8 cellular contexts compared by ENCODE assay signal in genomic region chr18:63578357-63578958, GRCh38. TPM values are rescaled to one million over a fixed set of nuclear protein-coding genes. Genes with fewer than 3 reads are reported as not detected.
DNase-seq lines count a peak whose midpoint lies in the region; ATAC-seq and TF ChIP-seq lines count a peak whose summit lies in the region.

No MANE protein-coding gene starts in this region.

- in situ Hi-C loops in ACHN (cut with HindIII; ENCODE audit: low pct_ligation_motif_present, low pct_unique_long_range_greater_than_20kb, low sequenced_read_pairs), result no loop called here

- TF ChIP-seq CTCF in GM10248 (IDR thresholded peaks at IDR 0.05; ENCODE audit: control extremely low read depth, extremely low read depth, low read depth, missing control alignments) (peak; percentile 78), epithelial cell of proximal tubule (conservative IDR thresholded peaks at IDR 0.05; ENCODE audit: low read depth, low read length) (peak; percentile 85), progenitor cell of endocrine pancreas (IDR thresholded peaks at IDR 0.05; ENCODE audit: unreplicated experiment) (peak; percentile 81)

- DNase-seq in ACHN (peak; percentile 31), GM10248 (ENCODE audit: extremely low spot score) (peak; percentile 21), OCI-M1 (lab: John Stamatoyannopoulos, UW) (peak; percentile 67), epithelial cell of proximal tubule (ENCODE audit: low read depth) (peak; percentile 10), progenitor cell of endocrine pancreas (ENCODE audit: low spot score, unreplicated experiment) (peak; percentile 30), cerebellum (ENCODE audit: low spot score) (no peak)
- no peak for DNase-seq in stimulated activated CD4-positive, alpha-beta T cell treated with anti-CD3 and anti-CD28 coated beads, Interleukin-1b, Interleukin-23, amount 100 ng/mL, for 48 hours

- H3K4me1 Mint-ChIP-seq in progenitor cell of endocrine pancreas (ENCODE audit: low read depth), result no peaks in the 10 kb centered on the region

- H3K4me3 Mint-ChIP-seq in progenitor cell of endocrine pancreas (ENCODE audit: low read depth), result no peak overlapping the region

- no peak overlapping the region for H3K27ac Mint-ChIP-seq in progenitor cell of endocrine pancreas

- H3K4me3 ChIP-seq in epithelial cell of proximal tubule (ENCODE audit: low read depth, low read length), result no peak overlapping the region

- CTCF ChIA-PET in GM10248 (lab: Yijun Ruan, JAX), result interaction anchor here (0.7 to 11.1 kb wide), 23 partner anchors 9 to 570 kb away, joined by 3 to 179 read pairs (median 6); partner anchors contain the start of gene SERPINB13

- H3K36me3 Mint-ChIP-seq in progenitor cell of endocrine pancreas (ENCODE audit: insufficient read depth), result no peaks in the 10 kb centered on the region

- POLR2A ChIA-PET in GM10248 (lab: Yijun Ruan, JAX), result no interaction called here

- no peaks in the 10 kb centered on the region for H3K9me3 Mint-ChIP-seq in progenitor cell of endocrine pancreas (ENCODE audit: low read depth)

- no peaks in the 10 kb centered on the region for H3K27me3 Mint-ChIP-seq in progenitor cell of endocrine pancreas

- peak; percentile 64 for ATAC-seq in HG03432 (IDR thresholded peaks at IDR 0.05; ENCODE audit: unreplicated experiment)

RNA-seq across cellular contexts. Expression of gene SERPINB13, which starts 8.7 kb away (rescaled TPM):
- total RNA-seq in epithelial cell of proximal tubule (not detected in 2 replicates), progenitor cell of endocrine pancreas (not detected in 2 replicates), cerebellum (not detected)

RNA-seq across cellular contexts. Expression of gene SERPINB12, which starts 36.3 kb away (rescaled TPM):
- total RNA-seq in epithelial cell of proximal tubule (not detected in 2 replicates), progenitor cell of endocrine pancreas (not detected in 2 replicates), cerebellum (not detected)

Comparison
In these comparisons a context has a peak if more than half of its experiments do, and no peak if none do; other contexts are left out.
1. DNase-seq: peak in ACHN (single experiment), GM10248 (single experiment), OCI-M1 (single experiment), epithelial cell of proximal tubule (single experiment) and progenitor cell of endocrine pancreas (single experiment); none in stimulated activated CD4-positive, alpha-beta T cell treated with anti-CD3 and anti-CD28 coated beads, Interleukin-1b, Interleukin-23, amount 100 ng/mL, for 48 hours (single experiment) and cerebellum (single experiment).
2. Peak in every context shown above with its lines, with median percentiles within 50 percentile points of each other: CTCF ChIP-seq.